ENCODE assay signal across 22 cellular contexts in the genomic region with DNA sequence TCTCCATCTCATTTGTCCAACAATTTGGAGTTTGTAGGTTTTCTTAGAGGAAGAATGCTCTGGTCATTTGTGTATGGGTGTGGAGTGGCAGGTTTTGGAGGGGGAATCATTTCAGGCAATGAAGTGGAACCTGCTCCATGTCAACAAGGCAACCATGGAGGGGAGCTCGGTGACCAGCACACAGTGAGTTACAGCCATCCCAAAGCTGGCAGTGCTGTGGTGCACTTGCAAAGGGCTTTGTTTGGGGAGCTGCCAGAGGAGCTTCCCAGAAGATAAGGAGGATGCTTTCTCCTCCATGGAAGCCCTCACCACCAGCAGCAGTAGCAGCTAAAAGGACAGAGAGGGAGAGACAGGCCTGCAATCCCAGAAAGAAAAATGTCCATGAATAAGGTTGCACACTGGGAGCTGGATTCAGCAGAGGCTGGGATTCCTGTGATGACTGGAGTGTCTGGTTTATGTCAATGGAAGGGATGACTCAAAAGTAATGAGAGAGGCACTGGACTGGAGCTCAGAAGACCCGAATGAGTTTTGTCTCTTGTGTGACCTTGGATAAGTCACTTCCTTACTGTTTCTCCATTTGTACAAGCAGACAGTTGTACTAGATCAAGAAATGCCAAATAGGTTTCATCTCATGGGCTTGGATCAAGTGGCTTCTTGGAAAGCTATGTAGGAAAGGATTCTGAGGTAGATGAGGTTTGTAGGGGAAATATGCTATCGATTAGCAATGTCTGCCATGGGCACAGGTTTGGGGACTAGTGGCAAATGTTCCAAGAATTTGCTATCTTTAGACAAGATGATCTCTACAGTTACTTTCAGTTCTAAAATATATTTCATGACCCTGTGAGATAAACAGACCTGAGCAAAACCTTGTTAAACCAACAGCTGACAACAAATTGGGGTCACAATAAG. TPM values are rescaled to one million over a fixed set of nuclear protein-coding genes. Genes with fewer than 3 reads are reported as not detected.
DNase-seq lines count a peak whose midpoint lies in the region; ATAC-seq and TF ChIP-seq lines count a peak whose summit lies in the region.
"Had no signal": no experiment of that assay in that cellular context is flagged by ENCODE, and none has a peak within 500 bp of the region (broad histone marks: within the 10 kb centered on the region; RNA-seq: fewer than 3 reads in every experiment).

No MANE protein-coding gene starts in this region.

- no peak overlapping the region for H2BK12ac ChIP-seq in neuronal stem cell (ENCODE audit: low read length)

- CTCF ChIA-PET in activated CD4-positive, alpha-beta T cell treated with anti-CD3 and anti-CD28 coated beads for 36 hours (lab: Charles Lee): interaction anchor here (0.6 to 1.8 kb wide), 4 partner anchors 15 to 323 kb away, joined by 3 to 4 read pairs (median 3); no protein-coding TSS in a partner anchor
- CTCF ChIA-PET in HCT116 (lab: Charles Lee): interaction anchor here (0.9 to 1.6 kb wide), 3 partner anchors 105 to 323 kb away, joined by 3 to 4 read pairs (median 4); no protein-coding TSS in a partner anchor

- H3K4me2 ChIP-seq in HCT116 (ENCODE audit: low read length): no peak overlapping the region
- no peak overlapping the region for H3K4me2 ChIP-seq in neuronal stem cell (ENCODE audit: insufficient read depth, low read length, poor library complexity, severe bottlenecking)
- H3K4me2 ChIP-seq: GM23338 had no signal

- H3K4me1 ChIP-seq in HCT116 (ENCODE audit: control insufficient read depth in 1 of 2, insufficient read depth in 2 of 2, low read length in 2 of 2) (no peaks in the 10 kb centered on the region), neuronal stem cell (ENCODE audit: control insufficient read depth in 2 of 2, insufficient read depth in 1 of 2, low read depth in 1 of 2, low read length in 2 of 2) (peaks cover 0 to 2% of the 10 kb centered on the region in 2 donors)
- H3K4me1 ChIP-seq: A549, esophagus squamous epithelium, right lobe of liver, upper lobe of right lung had no signal

- no peak overlapping the region for H2AK5ac ChIP-seq in neuronal stem cell (ENCODE audit: low read depth, low read length)

- no peak for TF ChIP-seq RAD21 in HCT116 (IDR thresholded peaks at IDR 0.05; ENCODE audit: low read depth)

- H3K4me1 Mint-ChIP-seq in activated CD4-positive, alpha-beta T cell treated with anti-CD3 and anti-CD28 coated beads for 36 hours: peaks cover 11% of the 10 kb centered on the region
- H3K4me1 Mint-ChIP-seq in activated T-helper 1 cell treated with anti-CD3 and anti-CD28 coated beads, Interleukin-12 subunit alpha, Interleukin-12 subunit beta, Interleukin-2, Interleukin-4 antibody, amounts not matched to agents 30 ng/mL and 10 ng/mL and 1 ng/mL, durations not matched to agents 14 hours and 24 hours and 36 hours (ENCODE audit: low read depth): peaks cover 22% of the 10 kb centered on the region
- H3K4me1 Mint-ChIP-seq: mesothelial cell of epicardium had no signal

- TF ChIP-seq POLR2A in HCT116 (IDR thresholded peaks at IDR 0.05; ENCODE audit: borderline replicate concordance, extremely low read depth, insufficient read depth, insufficient read length): no peak

- RAD21 ChIA-PET in HCT116 (lab: Charles Lee; ENCODE audit: low non-redundant PET in 1 of 2, low total read pairs in 2 of 2, uncharacterized antibody in 2 of 2, unreplicated experiment in 2 of 2): no interaction called here

- peak; percentile 39 for ATAC-seq in activated CD4-positive, alpha-beta T cell treated with anti-CD3 and anti-CD28 coated beads for 36 hours
- no peak for ATAC-seq in HCT116
- no peak for ATAC-seq in HG02885 (IDR thresholded peaks at IDR 0.05; ENCODE audit: poor library complexity, unreplicated experiment)
- ATAC-seq: activated CD4-positive, CD25-positive, alpha-beta regulatory T cell treated with anti-CD3 and anti-CD28 coated beads, Interleukin-2, amount 50 U/mL, for 24 hours; right lobe of liver had no signal

- no peak overlapping the region for H3K4ac ChIP-seq in neuronal stem cell (ENCODE audit: low read length)

- H3K14ac ChIP-seq in neuronal stem cell (ENCODE audit: low read length): no peak overlapping the region

- no CpG with 5 or more reads among the region's 3 CpGs for WGBS in neuronal stem cell (ENCODE audit: extremely low coverage in 2 of 2, insufficient read length in 2 of 2, insufficient replicate concordance in 1 of 2), 2 donors

- H3K9me3 ChIP-seq in HCT116 (ENCODE audit: control insufficient read depth in 1 of 2, insufficient read depth in 1 of 2, low read depth in 1 of 2, low read length in 2 of 2) (no peaks in the 10 kb centered on the region), neuronal stem cell (replicated peaks in 1 of 2; ENCODE audit: control insufficient read depth in 2 of 2, insufficient read depth in 1 of 2, low read depth in 1 of 2, low read length in 2 of 2) (peaks cover 0 to 3% of the 10 kb centered on the region in 2 donors)
- H3K9me3 ChIP-seq: A549, esophagus squamous epithelium, right lobe of liver, upper lobe of right lung had no signal

- H3K4me3 Mint-ChIP-seq in activated CD4-positive, alpha-beta T cell treated with anti-CD3 and anti-CD28 coated beads for 36 hours: no peak overlapping the region
- H3K4me3 Mint-ChIP-seq in activated T-helper 1 cell treated with anti-CD3 and anti-CD28 coated beads, Interleukin-12 subunit alpha, Interleukin-12 subunit beta, Interleukin-2, Interleukin-4 antibody, amounts not matched to agents 30 ng/mL and 10 ng/mL and 1 ng/mL, durations not matched to agents 14 hours and 24 hours and 36 hours: peak overlapping the region; percentile 27
- H3K4me3 Mint-ChIP-seq: GM23338, mesothelial cell of epicardium, nephron progenitor cell had no signal

- H4K91ac ChIP-seq in neuronal stem cell (ENCODE audit: low read depth, low read length, poor library complexity): no peak overlapping the region

- no peaks in the 10 kb centered on the region for H3K36me3 Mint-ChIP-seq in activated CD4-positive, alpha-beta T cell treated with anti-CD3 and anti-CD28 coated beads for 36 hours (ENCODE audit: low read depth)
- H3K36me3 Mint-ChIP-seq in activated T-helper 1 cell treated with anti-CD3 and anti-CD28 coated beads, Interleukin-12 subunit alpha, Interleukin-12 subunit beta, Interleukin-2, Interleukin-4 antibody, amounts not matched to agents 30 ng/mL and 10 ng/mL and 1 ng/mL, durations not matched to agents 14 hours and 24 hours and 36 hours (ENCODE audit: low read depth): no peaks in the 10 kb centered on the region
- H3K36me3 Mint-ChIP-seq: mesothelial cell of epicardium had no signal

- H3K9ac ChIP-seq in HCT116 (ENCODE audit: low read length) (no peak overlapping the region), neuronal stem cell (ENCODE audit: low read depth, low read length, poor library complexity) (no peak overlapping the region)

- H2BK5ac ChIP-seq in neuronal stem cell (ENCODE audit: low read length): no peak overlapping the region

- no peaks in the 10 kb centered on the region for H3K9me3 Mint-ChIP-seq in activated CD4-positive, alpha-beta T cell treated with anti-CD3 and anti-CD28 coated beads for 36 hours (ENCODE audit: low read depth)
- no peaks in the 10 kb centered on the region for H3K9me3 Mint-ChIP-seq in activated T-helper 1 cell treated with anti-CD3 and anti-CD28 coated beads, Interleukin-12 subunit alpha, Interleukin-12 subunit beta, Interleukin-2, Interleukin-4 antibody, amounts not matched to agents 30 ng/mL and 10 ng/mL and 1 ng/mL, durations not matched to agents 14 hours and 24 hours and 36 hours
- H3K9me3 Mint-ChIP-seq: GM23338, mesothelial cell of epicardium had no signal

- H3K23ac ChIP-seq in neuronal stem cell (ENCODE audit: low read depth, low read length, poor library complexity): no peak overlapping the region

- TF ChIP-seq CTCF in HCT116 (IDR thresholded peaks at IDR 0.05 in 2 of 3, conservative IDR thresholded peaks at IDR 0.05 in 1 of 3; ENCODE audit: borderline replicate concordance in 1 of 3, insufficient read depth in 1 of 3, low read depth in 2 of 3, low read length in 2 of 3): no peak

- no peaks in the 10 kb centered on the region for H4K20me1 ChIP-seq in HCT116 (ENCODE audit: insufficient read depth)

- DNase-seq in activated CD4-positive, alpha-beta T cell treated with anti-CD3 and anti-CD28 coated beads for 36 hours: no peak
- no peak for DNase-seq in activated CD4-positive, alpha-beta T cell treated with anti-CD3 and anti-CD28 coated beads for 48 hours
- DNase-seq in HCT116 (ENCODE audit: low read depth, low spot score) (no peak), iris pigment epithelial cell (ENCODE audit: low read depth) (peak; percentile 11), cerebellum (ENCODE audit: low spot score) (no peak), neuronal stem cell (ENCODE audit: low spot score) (no peak)
- DNase-seq in activated T-helper 1 cell treated with anti-CD3 and anti-CD28 coated beads, Interleukin-12 subunit alpha, Interleukin-12 subunit beta, Interleukin-2, Interleukin-4 antibody, amounts not matched to agents 30 ng/mL and 10 ng/mL and 1 ng/mL, durations not matched to agents 14 hours and 24 hours and 36 hours (ENCODE audit: low spot score): no peak
- DNase-seq: brain microvascular endothelial cell; COR-L47; DMS79; esophagus squamous epithelium; NCI-H2081; nephron progenitor cell; NK-92 treated with Interleukin-12 subunit alpha and Interleukin-12 subunit beta, amount 100 ng/mL, for 24 hours; right lobe of liver; upper lobe of right lung had no signal

- no peaks in the 10 kb centered on the region for H3K79me2 ChIP-seq in HCT116 (ENCODE audit: insufficient read depth, low read length)

- H3K79me1 ChIP-seq in neuronal stem cell (ENCODE audit: low read depth, low read length): no peaks in the 10 kb centered on the region

- no peak overlapping the region for H2BK15ac ChIP-seq in neuronal stem cell (ENCODE audit: low read length)

- no peaks in the 10 kb centered on the region for H3K36me3 ChIP-seq in HCT116 (ENCODE audit: control insufficient read depth in 1 of 2, insufficient read depth in 2 of 2, low read length in 2 of 2)
- H3K36me3 ChIP-seq in neuronal stem cell (replicated peaks in 1 of 2; ENCODE audit: control insufficient read depth in 2 of 2, insufficient read depth in 2 of 2, low read length in 2 of 2): no peaks in the 10 kb centered on the region
- H3K36me3 ChIP-seq: brain microvascular endothelial cell, esophagus squamous epithelium, right lobe of liver, upper lobe of right lung had no signal

- H3K27ac ChIP-seq in HCT116 (ENCODE audit: low read depth, low read length) (no peak overlapping the region), neuronal stem cell (replicated peaks; ENCODE audit: low read length) (no peak overlapping the region)
- H3K27ac ChIP-seq: A549, brain microvascular endothelial cell, coronary artery, esophagus squamous epithelium, right lobe of liver, upper lobe of right lung had no signal

- intact Hi-C loops in activated CD4-positive, alpha-beta T cell treated with anti-CD3 and anti-CD28 coated beads for 36 hours (cut with DNase I, micrococcal nuclease): no loop called here
- intact Hi-C loops in HCT116 (cut with micrococcal nuclease): loop anchor here (10.0 kb wide), 1 partner anchor 239 kb away; a partner anchor contains a TSS
- intact Hi-C loops in activated T-helper 1 cell treated with anti-CD3 and anti-CD28 coated beads, Interleukin-12 subunit alpha, Interleukin-12 subunit beta, Interleukin-2, Interleukin-4 antibody, amounts not matched to agents 30 ng/mL and 10 ng/mL and 1 ng/mL, durations not matched to agents 14 hours and 24 hours and 36 hours (cut with micrococcal nuclease): loop anchor here (2.0 to 10.0 kb wide), 2 partner anchors 249 to 323 kb away; no protein-coding TSS in a partner anchor

- no TSS peak for BruUV-seq in HCT116 (replicated peaks; lab: Mats Ljungman, UMichigan)

- no peak overlapping the region for H3K18ac ChIP-seq in neuronal stem cell (ENCODE audit: low read length)

- H3K27ac Mint-ChIP-seq in activated CD4-positive, alpha-beta T cell treated with anti-CD3 and anti-CD28 coated beads for 36 hours: no peak overlapping the region
- peak overlapping the region; percentile 26 for H3K27ac Mint-ChIP-seq in activated T-helper 1 cell treated with anti-CD3 and anti-CD28 coated beads, Interleukin-12 subunit alpha, Interleukin-12 subunit beta, Interleukin-2, Interleukin-4 antibody, amounts not matched to agents 30 ng/mL and 10 ng/mL and 1 ng/mL, durations not matched to agents 14 hours and 24 hours and 36 hours
- H3K27ac Mint-ChIP-seq: GM23338, mesothelial cell of epicardium had no signal

- H3K27me3 ChIP-seq in HCT116 (ENCODE audit: insufficient read depth, low read length): no peaks in the 10 kb centered on the region
- H3K27me3 ChIP-seq in neuronal stem cell (ENCODE audit: control insufficient read depth in 3 of 3, insufficient read depth in 3 of 3, low read depth in 1 of 3, low read length in 3 of 3): peaks cover 0 to 3% (median 0%) of the 10 kb centered on the region in 3 experiments
- H3K27me3 ChIP-seq: brain microvascular endothelial cell, esophagus squamous epithelium, right lobe of liver, upper lobe of right lung had no signal

- no peak overlapping the region for H4K8ac ChIP-seq in neuronal stem cell (ENCODE audit: low read depth, low read length)

- H2AFZ ChIP-seq in HCT116 (ENCODE audit: low read depth, low read length, poor library complexity, severe bottlenecking): peak overlapping the region; percentile 92
- H2AFZ ChIP-seq in neuronal stem cell (ENCODE audit: low read length): no peak overlapping the region

- no peak overlapping the region for H2BK120ac ChIP-seq in neuronal stem cell (ENCODE audit: low read depth, low read length)

- H3K4me3 ChIP-seq in HCT116 (replicated peaks in 1 of 2; ENCODE audit: low read depth in 1 of 2, low read length in 2 of 2) (no peak overlapping the region), neuronal stem cell (ENCODE audit: low read length in 2 of 2) (no peak overlapping the region)
- H3K4me3 ChIP-seq: A549, GM23338, right lobe of liver had no signal

- H3K9me2 ChIP-seq in HCT116 (ENCODE audit: insufficient read depth): peaks cover 6% of the 10 kb centered on the region; the same call in 1 of the 2 replicates

- POLR2A ChIA-PET in activated CD4-positive, alpha-beta T cell treated with anti-CD3 and anti-CD28 coated beads for 36 hours (lab: Charles Lee): no interaction called here
- POLR2A ChIA-PET in HCT116 (lab: Charles Lee): interaction anchor here (0.6 kb wide), 1 partner anchor 470 kb away, joined by 3 read pairs; no protein-coding TSS in a partner anchor

- H3K27me3 Mint-ChIP-seq in activated CD4-positive, alpha-beta T cell treated with anti-CD3 and anti-CD28 coated beads for 36 hours: no peaks in the 10 kb centered on the region
- no peaks in the 10 kb centered on the region for H3K27me3 Mint-ChIP-seq in activated T-helper 1 cell treated with anti-CD3 and anti-CD28 coated beads, Interleukin-12 subunit alpha, Interleukin-12 subunit beta, Interleukin-2, Interleukin-4 antibody, amounts not matched to agents 30 ng/mL and 10 ng/mL and 1 ng/mL, durations not matched to agents 14 hours and 24 hours and 36 hours (ENCODE audit: insufficient read depth)

RNA-seq across cellular contexts. Expression of a gene that starts 27.2 kb away (rescaled TPM):
- total RNA-seq in activated CD4-positive, alpha-beta T cell treated with anti-CD3 and anti-CD28 coated beads for 36 hours: 10 to 100 TPM; 14.9 to 15.1 TPM
- 12.3 TPM for total RNA-seq in HCT116 (2021; ENCODE audit: unreplicated experiment)
- polyA plus RNA-seq in HCT116 (2012): 7.0 and 9.0 TPM in 2 replicates
- total RNA-seq in activated T-helper 1 cell treated with anti-CD3 and anti-CD28 coated beads, Interleukin-12 subunit alpha, Interleukin-12 subunit beta, Interleukin-2, Interleukin-4 antibody, amounts not matched to agents 30 ng/mL and 10 ng/mL and 1 ng/mL, durations not matched to agents 14 hours and 24 hours and 36 hours: 20.5 and 20.9 TPM in 2 replicates
- 54.3 TPM for total RNA-seq in cerebellum
- 10.6 TPM for polyA plus RNA-seq in neuronal stem cell (2013, experiment 1 of 2)
- 11.0 TPM for polyA plus RNA-seq in neuronal stem cell (2013, experiment 2 of 2)

Comparison
In these comparisons a context has a peak if more than half of its experiments do, and no peak if none do; other contexts are left out.
1. intact Hi-C loops: an anchor here in HCT116 (10.0 kb wide) and activated T-helper 1 cell treated with anti-CD3 and anti-CD28 coated beads, Interleukin-12 subunit alpha, Interleukin-12 subunit beta, Interleukin-2, Interleukin-4 antibody, amounts not matched to agents 30 ng/mL and 10 ng/mL and 1 ng/mL, durations not matched to agents 14 hours and 24 hours and 36 hours (2.0 to 10.0 kb wide); none called in activated CD4-positive, alpha-beta T cell treated with anti-CD3 and anti-CD28 coated beads for 36 hours.